ENCODE assay signal across 22 cellular contexts in the genomic region with DNA sequence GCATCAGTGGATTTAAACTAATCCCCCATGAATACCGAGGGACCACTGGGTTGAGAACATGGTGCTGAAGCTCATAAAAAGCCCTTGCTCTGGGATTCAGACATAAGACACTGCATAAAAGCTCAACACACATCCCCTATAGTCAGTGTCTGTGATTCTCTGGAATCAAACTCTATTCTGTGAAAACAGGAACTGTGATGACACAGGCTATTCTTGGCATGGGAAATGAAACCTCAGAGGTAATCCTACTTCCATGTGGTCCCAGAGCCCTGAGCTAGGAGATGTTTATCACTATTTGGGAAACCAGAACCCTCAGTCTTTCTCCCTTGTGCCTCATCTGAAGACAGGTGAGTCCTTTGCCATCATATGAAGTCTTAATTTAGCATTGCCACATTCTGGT.
"Had no signal": no experiment of that assay in that cellular context is flagged by ENCODE, and none has a peak within 500 bp of the region (broad histone marks: within the 10 kb centered on the region; RNA-seq: fewer than 3 reads in every experiment).

No MANE protein-coding gene starts in this region.

- DNase-seq: activated CD4-positive, alpha-beta T cell treated with anti-CD3 and anti-CD28 coated beads, Interleukin-2, amount 50 U/mL, for 1 hour; activated CD4-positive, CD25-positive, alpha-beta regulatory T cell; activated CD8-positive, alpha-beta memory T cell treated with anti-CD3 and anti-CD28 coated beads for 24 hours; activated gamma-delta T cell treated with Interleukin-2 at 50 U/mL for 16 hours; activated naive CD8-positive, alpha-beta T cell treated with anti-CD3 and anti-CD28 coated beads for 36 hours; brain microvascular endothelial cell; effector CD4-positive, alpha-beta T cell; esophagus squamous epithelium; kidney glomerular epithelial cell; nucleus accumbens; right cardiac atrium; stimulated activated CD4-positive, alpha-beta T cell treated with anti-CD3 and anti-CD28 coated beads, Interleukin-4, amount 100 ng/mL, for 4 hours; stimulated activated CD8-positive, alpha-beta memory T cell treated with anti-CD3 and anti-CD28 coated beads, Interleukin-4, amount 100 ng/mL, for 48 hours; stimulated activated naive CD8-positive, alpha-beta T cell treated with anti-CD3 and anti-CD28 coated beads, Interleukin-15, Interleukin-2, amounts not matched to agents 100 U/mL and 50 U/mL, for 24 hours; trophoblast cell had no signal

- H3K4me3 Mint-ChIP-seq: activated naive CD8-positive, alpha-beta T cell treated with anti-CD3 and anti-CD28 coated beads for 36 hours; central memory CD8-positive, alpha-beta T cell; nephron; T-helper 2 cell treated with Interferon-gamma antibody and Interleukin-4, amounts not matched to agents 5 μg/mL and 100 μg/mL, for 36 hours had no signal

- H3K9me3 Mint-ChIP-seq: activated naive CD8-positive, alpha-beta T cell treated with anti-CD3 and anti-CD28 coated beads for 36 hours; central memory CD8-positive, alpha-beta T cell; T-helper 2 cell treated with Interferon-gamma antibody and Interleukin-4, amounts not matched to agents 5 μg/mL and 100 μg/mL, for 36 hours had no signal

- H3K27me3 Mint-ChIP-seq: activated naive CD8-positive, alpha-beta T cell treated with anti-CD3 and anti-CD28 coated beads for 36 hours had no signal

- H3K4me1 ChIP-seq: esophagus squamous epithelium, prostate gland, suprapubic skin had no signal

- H3K4me2 ChIP-seq: smooth muscle cell had no signal

- ATAC-seq: right cardiac atrium; stimulated activated naive CD8-positive, alpha-beta T cell treated with anti-CD3 and anti-CD28 coated beads, Interleukin-15, Interleukin-2, amounts not matched to agents 100 U/mL and 50 U/mL, for 24 hours had no signal

- H3K4me1 Mint-ChIP-seq: activated naive CD8-positive, alpha-beta T cell treated with anti-CD3 and anti-CD28 coated beads for 36 hours; central memory CD8-positive, alpha-beta T cell had no signal

- H3K36me3 ChIP-seq: brain microvascular endothelial cell, esophagus squamous epithelium, prostate gland, suprapubic skin had no signal

- H3K27me3 ChIP-seq: suprapubic skin had no signal

- H3K27ac ChIP-seq: brain microvascular endothelial cell, coronary artery, esophagus squamous epithelium, prostate gland, suprapubic skin had no signal

- H3K36me3 Mint-ChIP-seq: activated naive CD8-positive, alpha-beta T cell treated with anti-CD3 and anti-CD28 coated beads for 36 hours had no signal

- H3K4me3 ChIP-seq: coronary artery, esophagus squamous epithelium, prostate gland, smooth muscle cell, suprapubic skin had no signal

- H3K9me3 ChIP-seq: esophagus squamous epithelium, prostate gland, suprapubic skin had no signal

- H3K27ac Mint-ChIP-seq: activated naive CD8-positive, alpha-beta T cell treated with anti-CD3 and anti-CD28 coated beads for 36 hours; T-helper 2 cell treated with Interferon-gamma antibody and Interleukin-4, amounts not matched to agents 5 μg/mL and 100 μg/mL, for 36 hours had no signal
